8 cellular contexts compared by ENCODE assay signal in genomic region chr1:1059494-1060280, GRCh38. TPM values are rescaled to one million over a fixed set of nuclear protein-coding genes. Genes with fewer than 3 reads are reported as not detected.
DNase-seq lines count a peak whose midpoint lies in the region; ATAC-seq and TF ChIP-seq lines count a peak whose summit lies in the region.

No MANE protein-coding gene starts in this region.

- H3K79me2 ChIP-seq in PC-3 (ENCODE audit: low read length): peaks cover 3% of the 10 kb centered on the region; the same call in 1 of the 2 replicates

- POLR2A ChIA-PET in CD8-positive, alpha-beta T cell (lab: Charles Lee): no interaction called here
- POLR2A ChIA-PET in PC-3 (lab: Charles Lee; ENCODE audit: unreplicated experiment): interaction anchor here (0.7 to 0.9 kb wide), 2 partner anchors 38 to 348 kb away, joined by 4 to 7 read pairs; no protein-coding TSS in a partner anchor

- H3K9me3 ChIP-seq in CD8-positive, alpha-beta T cell (ENCODE audit: low read length): no peaks in the 10 kb centered on the region
- H3K9me3 ChIP-seq in PC-3 (ENCODE audit: low read length): no peaks in the 10 kb centered on the region

- H2AFZ ChIP-seq in PC-3 (ENCODE audit: low read length): peak overlapping the region; percentile 70

- H3K27me3 ChIP-seq in CD8-positive, alpha-beta T cell (ENCODE audit: insufficient read depth, low read length): no peaks in the 10 kb centered on the region
- no peaks in the 10 kb centered on the region for H3K27me3 ChIP-seq in PC-3 (ENCODE audit: low read length)

- CTCF ChIA-PET in CD8-positive, alpha-beta T cell (lab: Charles Lee): interaction anchor here (1.3 to 8.7 kb wide), 3 partner anchors 12 to 77 kb away, joined by 3 to 108 read pairs (median 25); partner anchors contain the start of gene PERM1
- CTCF ChIA-PET in PC-3 (lab: Charles Lee): no interaction called here

- no peaks in the 10 kb centered on the region for H3K36me3 Mint-ChIP-seq in CD8-positive, alpha-beta T cell
- H3K36me3 Mint-ChIP-seq in nephron progenitor cell (ENCODE audit: low read depth): peaks cover 3% of the 10 kb centered on the region

- no peaks in the 10 kb centered on the region for H3K9me3 Mint-ChIP-seq in CD8-positive, alpha-beta T cell
- H3K9me3 Mint-ChIP-seq in nephron progenitor cell: no peaks in the 10 kb centered on the region

- H3K27ac Mint-ChIP-seq in CD8-positive, alpha-beta T cell: no peak overlapping the region
- no peak overlapping the region for H3K27ac Mint-ChIP-seq in nephron progenitor cell

- H3K27ac ChIP-seq in CD8-positive, alpha-beta T cell (ENCODE audit: low read depth, low read length): no peak overlapping the region
- no peak overlapping the region for H3K27ac ChIP-seq in PC-3 (ENCODE audit: low read length)

- no peaks in the 10 kb centered on the region for H3K9me2 ChIP-seq in PC-3 (replicated peaks; ENCODE audit: low read length)

- no peaks in the 10 kb centered on the region for H3F3A ChIP-seq in PC-3 (ENCODE audit: low read length, unreplicated experiment)

- peaks cover 45% of the 10 kb centered on the region for H3K4me1 ChIP-seq in CD8-positive, alpha-beta T cell (ENCODE audit: insufficient read depth, low read length)
- peaks cover 52% of the 10 kb centered on the region for H3K4me1 ChIP-seq in PC-3 (ENCODE audit: insufficient read depth, low read length)

- BruUV-seq in PC-3 (replicated peaks; lab: Mats Ljungman, UMichigan): TSS peak; percentile 29

- peak overlapping the region; percentile 51 for H3K4me3 Mint-ChIP-seq in CD8-positive, alpha-beta T cell
- H3K4me3 Mint-ChIP-seq in nephron progenitor cell: peak overlapping the region; percentile 45

- no peak for TF ChIP-seq CTCF in CD8-positive, alpha-beta T cell (IDR thresholded peaks at IDR 0.05)
- TF ChIP-seq CTCF in PC-3 (conservative IDR thresholded peaks at IDR 0.05; ENCODE audit: low read depth, low read length): no peak
- TF ChIP-seq CTCF in fibroblast of pulmonary artery (IDR thresholded peaks at IDR 0.05; ENCODE audit: low read length, missing control alignments): no peak
- no peak for TF ChIP-seq CTCF in nephron progenitor cell (IDR thresholded peaks at IDR 0.05)

- peak; percentile 67 for ATAC-seq in CD8-positive, alpha-beta T cell
- ATAC-seq in GM19395 (IDR thresholded peaks at IDR 0.05; ENCODE audit: unreplicated experiment) (peak; percentile 66), PC-3 (peak; percentile 55)
- peak; percentile 58 for ATAC-seq in stimulated activated naive CD8-positive, alpha-beta T cell treated with anti-CD3 and anti-CD28 coated beads, Interleukin-15, Interleukin-2, amounts not matched to agents 100 U/mL and 50 U/mL, for 24 hours

- intact Hi-C loops in CD8-positive, alpha-beta T cell (cut with DNase I, micrococcal nuclease): loop anchor here (1.0 to 10.0 kb wide), 5 partner anchors 10 to 155 kb away; partner anchors contain the start of gene HES4 (in 1 of the 2)
- intact Hi-C loops in PC-3 (cut with micrococcal nuclease): loop anchor here (10.0 kb wide), 1 partner anchor 555 kb away; the partner anchor contains the start of gene MIB2

- H3K4me2 ChIP-seq in PC-3 (ENCODE audit: low read length): peak overlapping the region; percentile 96

- no peaks in the 10 kb centered on the region for H4K20me1 ChIP-seq in PC-3 (ENCODE audit: low read length)

- peaks cover 17% of the 10 kb centered on the region for H3K27me3 Mint-ChIP-seq in CD8-positive, alpha-beta T cell (ENCODE audit: low read depth)
- peaks cover 59% of the 10 kb centered on the region for H3K27me3 Mint-ChIP-seq in nephron progenitor cell (ENCODE audit: low read depth, poor library complexity)

- peak; percentile 86 to 96 (median 89) for DNase-seq in CD8-positive, alpha-beta T cell
- DNase-seq in HK-2 (ENCODE audit: unreplicated experiment): peak; percentile 89
- peak; percentile 97 for DNase-seq in PC-3
- DNase-seq in activated T-helper 1 cell treated with Interleukin-2 at 50 U/mL for 16 hours (ENCODE audit: low read depth): peak; percentile 82
- DNase-seq in fibroblast of pulmonary artery (ENCODE audit: low read depth): peak; percentile 60
- peak; percentile 90 for DNase-seq in nephron progenitor cell
- peak; percentile 96 for DNase-seq in stimulated activated naive CD8-positive, alpha-beta T cell treated with anti-CD3 and anti-CD28 coated beads, Interleukin-15, Interleukin-2, amounts not matched to agents 100 U/mL and 50 U/mL, for 24 hours

- H3K4me3 ChIP-seq in CD8-positive, alpha-beta T cell (ENCODE audit: low read depth, low read length): peak overlapping the region; percentile 66
- H3K4me3 ChIP-seq in PC-3 (ENCODE audit: low read length): peak overlapping the region; percentile 85
- H3K4me3 ChIP-seq in fibroblast of pulmonary artery (replicated peaks; ENCODE audit: low read depth, low read length): peak overlapping the region; percentile 45

- H3K9ac ChIP-seq in PC-3 (ENCODE audit: low read length): peak overlapping the region; percentile 67

- peaks cover 13% of the 10 kb centered on the region for H3K4me1 Mint-ChIP-seq in CD8-positive, alpha-beta T cell (ENCODE audit: low read depth)
- peaks cover 18% of the 10 kb centered on the region for H3K4me1 Mint-ChIP-seq in nephron progenitor cell

- H3K36me3 ChIP-seq in CD8-positive, alpha-beta T cell (ENCODE audit: insufficient read depth, low read length): no peaks in the 10 kb centered on the region
- H3K36me3 ChIP-seq in PC-3 (ENCODE audit: low read depth, low read length): peaks cover 12% of the 10 kb centered on the region

RNA-seq across cellular contexts. Expression of gene RNF223, which starts 14.4 kb away (rescaled TPM):
- total RNA-seq in CD8-positive, alpha-beta T cell: not detected
- 147 and 171 TPM in 2 replicates for total RNA-seq in PC-3 (2014; rRNA removed)

RNA-seq across cellular contexts. Expression of gene AGRN, which starts 39.8 kb away (rescaled TPM):
- total RNA-seq in CD8-positive, alpha-beta T cell: 10 to 100 TPM; 12.1 to 14.0 TPM
- 273 and 377 TPM in 2 replicates for total RNA-seq in PC-3 (2014; rRNA removed)

RNA-seq across cellular contexts. Expression of gene ISG15, which starts 46.4 kb away (rescaled TPM):
- 10 to 100 TPM; 56.4 to 58.4 TPM for total RNA-seq in CD8-positive, alpha-beta T cell
- total RNA-seq in PC-3 (2014; rRNA removed): 749 and 758 TPM in 2 replicates

RNA-seq across cellular contexts. Expression of gene C1orf159, which starts 56.2 kb away (rescaled TPM):
- total RNA-seq in CD8-positive, alpha-beta T cell: 10 to 100 TPM; 14.3 to 17.6 TPM
- total RNA-seq in PC-3 (2014; rRNA removed): 61.7 and 78.0 TPM in 2 replicates

RNA-seq across cellular contexts. Expression of gene HES4, which starts 59.8 kb away (rescaled TPM):
- total RNA-seq in CD8-positive, alpha-beta T cell: 10 to 100 TPM; 26.0 to 30.9 TPM
- total RNA-seq in PC-3 (2014; rRNA removed): 233 and 379 TPM in 2 replicates

Comparison
In these comparisons a context has a peak if more than half of its experiments do, and no peak if none do; other contexts are left out.
1. RNA of gene RNF223, which starts 14.4 kb away (total RNA-seq): 147 to 171 TPM in PC-3; not detected in CD8-positive, alpha-beta T cell; every median in the first group is over 100 times any median in the second.
2. RNA of gene AGRN, which starts 39.8 kb away (total RNA-seq): 273 to 377 TPM in PC-3; 12.1 to 14.0 TPM in CD8-positive, alpha-beta T cell; every median in the first group is over 10 times any median in the second.
3. RNA of gene ISG15, which starts 46.4 kb away (total RNA-seq): 749 to 758 TPM in PC-3; 56.4 to 58.4 TPM in CD8-positive, alpha-beta T cell; every median in the first group is over 10 times any median in the second.
4. Peak in every context shown above with its lines, with median percentiles within 50 percentile points of each other: ATAC-seq, DNase-seq and H3K4me3 ChIP-seq.